8 cellular contexts compared by ENCODE assay signal in the genomic region with DNA sequence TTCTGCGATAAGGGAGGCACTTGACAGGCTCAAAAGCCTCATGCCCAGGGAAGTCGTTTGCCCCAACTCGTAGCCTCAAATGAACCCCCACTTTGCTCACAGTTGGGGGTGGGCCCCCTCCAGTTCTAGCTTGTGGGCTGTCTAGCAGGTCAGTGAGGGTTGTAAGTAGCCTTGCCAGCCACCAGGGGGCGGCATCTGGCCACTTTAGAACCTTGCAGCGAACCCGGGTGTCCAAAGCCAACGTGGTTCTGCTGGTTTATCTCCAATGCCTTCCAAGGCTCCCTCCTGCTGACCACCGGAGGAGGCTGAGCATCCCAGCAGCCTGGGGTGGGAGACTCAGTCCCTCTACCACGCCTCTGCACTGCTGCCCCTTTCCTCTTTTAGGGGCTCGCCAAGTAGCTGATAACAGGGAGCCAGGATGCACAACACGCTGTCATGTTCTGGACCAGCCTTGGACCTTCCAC. TPM values are rescaled to one million over a fixed set of nuclear protein-coding genes. Genes with fewer than 3 reads are reported as not detected.
DNase-seq lines count a peak whose midpoint lies in the region; ATAC-seq and TF ChIP-seq lines count a peak whose summit lies in the region.

No MANE protein-coding gene starts in this region.

- H3K36me3 Mint-ChIP-seq in activated naive CD4-positive, alpha-beta T cell treated with anti-CD3 and anti-CD28 coated beads for 36 hours (ENCODE audit: low read depth) = no peaks in the 10 kb centered on the region
- H3K36me3 Mint-ChIP-seq in progenitor cell of endocrine pancreas (ENCODE audit: insufficient read depth) = no peaks in the 10 kb centered on the region

- intact Hi-C loops in activated naive CD4-positive, alpha-beta T cell treated with anti-CD3 and anti-CD28 coated beads for 36 hours (cut with micrococcal nuclease) = loop anchor here (2.0 to 5.0 kb wide), 5 partner anchors 144 to 449 kb away; no protein-coding TSS in a partner anchor
- intact Hi-C loops in Right ventricle myocardium inferior (cut with DNase I) = loop anchor here (10.0 kb wide), 1 partner anchor 297 kb away; no protein-coding TSS in a partner anchor

- CTCF ChIA-PET in activated naive CD4-positive, alpha-beta T cell treated with anti-CD3 and anti-CD28 coated beads for 36 hours (lab: Charles Lee) = interaction anchor here (0.6 to 4.1 kb wide), 33 partner anchors 9 to 1140 kb away, joined by 3 to 42 read pairs (median 4); partner anchors contain the start of gene CAPN7

- no peaks in the 10 kb centered on the region for H3K9me3 Mint-ChIP-seq in activated naive CD4-positive, alpha-beta T cell treated with anti-CD3 and anti-CD28 coated beads for 36 hours
- H3K9me3 Mint-ChIP-seq in progenitor cell of endocrine pancreas (ENCODE audit: low read depth) = no peaks in the 10 kb centered on the region

- no peak overlapping the region for H3K4me3 Mint-ChIP-seq in activated naive CD4-positive, alpha-beta T cell treated with anti-CD3 and anti-CD28 coated beads for 36 hours
- H3K4me3 Mint-ChIP-seq in progenitor cell of endocrine pancreas (ENCODE audit: low read depth) = no peak overlapping the region

- in situ Hi-C loops in KBM-7 (cut with MboI; ENCODE audit: low pct_unique_long_range_greater_than_20kb, low sequenced_read_pairs) = loop anchor here (25.0 kb wide), 1 partner anchor 279 kb away; no protein-coding TSS in a partner anchor

- no peaks in the 10 kb centered on the region for H3K27me3 Mint-ChIP-seq in activated naive CD4-positive, alpha-beta T cell treated with anti-CD3 and anti-CD28 coated beads for 36 hours (ENCODE audit: low read depth)
- H3K27me3 Mint-ChIP-seq in progenitor cell of endocrine pancreas = peaks cover 3% of the 10 kb centered on the region

- H3K4me1 Mint-ChIP-seq in activated naive CD4-positive, alpha-beta T cell treated with anti-CD3 and anti-CD28 coated beads for 36 hours (ENCODE audit: low read depth) = no peaks in the 10 kb centered on the region
- peaks cover 5% of the 10 kb centered on the region for H3K4me1 Mint-ChIP-seq in progenitor cell of endocrine pancreas (ENCODE audit: low read depth)

- ATAC-seq in GM19395 (IDR thresholded peaks at IDR 0.05; ENCODE audit: unreplicated experiment) (peak; percentile 76), Right ventricle myocardium inferior (peak; percentile 78)

- no peak overlapping the region for H3K27ac ChIP-seq in C4-2B

- DNase-seq in KBM-7 (peak; percentile 60), SK-N-DZ (ENCODE audit: low spot score) (peak; percentile 85), Right ventricle myocardium inferior (ENCODE audit: missing footprints) (peak; percentile 86), progenitor cell of endocrine pancreas (ENCODE audit: low spot score, unreplicated experiment) (peak; percentile 64), ureter (ENCODE audit: low spot score) (peak; percentile 74)
- DNase-seq in activated naive CD4-positive, alpha-beta T cell treated with anti-CD3 and anti-CD28 coated beads for 36 hours = peak; percentile 76

- H3K27ac Mint-ChIP-seq in activated naive CD4-positive, alpha-beta T cell treated with anti-CD3 and anti-CD28 coated beads for 36 hours = no peak overlapping the region
- no peak overlapping the region for H3K27ac Mint-ChIP-seq in progenitor cell of endocrine pancreas

- TF ChIP-seq CTCF in C4-2B (conservative IDR thresholded peaks at IDR 0.05) (peak; percentile 88), progenitor cell of endocrine pancreas (IDR thresholded peaks at IDR 0.05; ENCODE audit: unreplicated experiment) (peak; percentile 93)

RNA-seq across cellular contexts. Expression of gene RBSN, which starts 9.2 kb away (rescaled TPM):
- 14.9 and 17.9 TPM in 2 replicates for polyA plus RNA-seq in SK-N-DZ (2014; cell fraction: cytosol; rRNA removed)
- polyA plus RNA-seq in SK-N-DZ (2014; cell fraction: nucleus; rRNA removed) = 8.8 and 13.7 TPM in 2 replicates
- total RNA-seq in activated naive CD4-positive, alpha-beta T cell treated with anti-CD3 and anti-CD28 coated beads for 36 hours = 10 to 100 TPM; 15.3 to 15.8 TPM
- 16.5 TPM for total RNA-seq in Right ventricle myocardium inferior
- 25.7 and 26.2 TPM in 2 replicates for total RNA-seq in progenitor cell of endocrine pancreas
- total RNA-seq in ureter = 28.0 TPM

RNA-seq across cellular contexts. Expression of gene MRPS25, which starts 43.0 kb away (rescaled TPM):
- 68.5 and 74.3 TPM in 2 replicates for polyA plus RNA-seq in SK-N-DZ (2014; cell fraction: cytosol; rRNA removed)
- polyA plus RNA-seq in SK-N-DZ (2014; cell fraction: nucleus; rRNA removed) = 130 and 216 TPM in 2 replicates
- 10 to 100 TPM; 55.0 to 57.5 TPM for total RNA-seq in activated naive CD4-positive, alpha-beta T cell treated with anti-CD3 and anti-CD28 coated beads for 36 hours
- total RNA-seq in Right ventricle myocardium inferior (140 TPM), progenitor cell of endocrine pancreas (49.0 and 59.3 TPM in 2 replicates), ureter (99.3 TPM)
